ENCODE assay signal across 16 cellular contexts in genomic region chr6:491233-491632, GRCh38.
DNase-seq lines count a peak whose midpoint lies in the region; ATAC-seq and TF ChIP-seq lines count a peak whose summit lies in the region.
"Had no signal": no experiment of that assay in that cellular context is flagged by ENCODE, and none has a peak within 500 bp of the region (broad histone marks: within the 10 kb centered on the region; RNA-seq: fewer than 3 reads in every experiment).

No MANE protein-coding gene starts in this region.

- H3K4me3 ChIP-seq in astrocyte of the spinal cord (ENCODE audit: low read depth, low read length) (no peak overlapping the region), HAP-1 (no peak overlapping the region)
- H3K4me3 ChIP-seq: lung, SJCRH30, upper lobe of left lung had no signal

- no peak for ATAC-seq in GM21360 (IDR thresholded peaks at IDR 0.05; ENCODE audit: unreplicated experiment)
- ATAC-seq: WTC11 had no signal

- peaks cover 58% of the 10 kb centered on the region for H3K36me3 Mint-ChIP-seq in stimulated activated naive CD8-positive, alpha-beta T cell treated with anti-CD3 and anti-CD28 coated beads, Interleukin-15, Interleukin-2, amounts not matched to agents 100 ng/mL and 50 ng/mL, for 24 hours (ENCODE audit: low read depth)

- peaks cover 96% of the 10 kb centered on the region for H3K4me1 Mint-ChIP-seq in stimulated activated naive CD8-positive, alpha-beta T cell treated with anti-CD3 and anti-CD28 coated beads, Interleukin-15, Interleukin-2, amounts not matched to agents 100 ng/mL and 50 ng/mL, for 24 hours (ENCODE audit: low read depth)
- H3K4me1 Mint-ChIP-seq: WTC11 had no signal

- H3K27me3 ChIP-seq in HAP-1 (ENCODE audit: low read depth), result no peaks in the 10 kb centered on the region
- H3K27me3 ChIP-seq: neutrophil, SJCRH30, upper lobe of left lung had no signal

- H3K9me3 ChIP-seq in HAP-1, result no peaks in the 10 kb centered on the region
- H3K9me3 ChIP-seq: neutrophil, SJCRH30, upper lobe of left lung had no signal

- peak; percentile 75 for DNase-seq in stimulated activated CD4-positive, alpha-beta T cell treated with anti-CD3 and anti-CD28 coated beads, Interleukin-15, amount 100 ng/mL, for 24 hours
- no peak for DNase-seq in stimulated activated CD4-positive, alpha-beta T cell treated with anti-CD3 and anti-CD28 coated beads, Interleukin-12 subunit alpha, Interleukin-12 subunit beta, amount 100 ng/mL, for 4 hours
- DNase-seq in activated CD4-positive, alpha-beta T cell treated with anti-CD3 and anti-CD28 coated beads, Interleukin-2, amount 50 U/mL, for 1 hour, result peak; percentile 32
- DNase-seq in astrocyte of the spinal cord (ENCODE audit: low read depth, low spot score) (peak; percentile 17), HAP-1 (ENCODE audit: low spot score in 2 of 2) (no peak), GF-D8 (lab: John Stamatoyannopoulos, UW) (no peak)
- DNase-seq: amygdala, DMS153, NCI-H2171, SJCRH30, upper lobe of left lung had no signal

- TF ChIP-seq CTCF in astrocyte of the spinal cord (IDR thresholded peaks at IDR 0.05; ENCODE audit: low read depth, low read length), result no peak

- peak overlapping the region; percentile 79 for H3K4me3 Mint-ChIP-seq in stimulated activated naive CD8-positive, alpha-beta T cell treated with anti-CD3 and anti-CD28 coated beads, Interleukin-15, Interleukin-2, amounts not matched to agents 100 ng/mL and 50 ng/mL, for 24 hours
- H3K4me3 Mint-ChIP-seq: WTC11 had no signal

- H3K27me3 Mint-ChIP-seq in stimulated activated naive CD8-positive, alpha-beta T cell treated with anti-CD3 and anti-CD28 coated beads, Interleukin-15, Interleukin-2, amounts not matched to agents 100 ng/mL and 50 ng/mL, for 24 hours, result no peaks in the 10 kb centered on the region

- in situ Hi-C loops in astrocyte of the spinal cord (cut with HindIII; ENCODE audit: low sequenced_read_pairs), result no loop called here
- in situ Hi-C loops in HAP-1 (cut with MboI; ENCODE audit: low sequenced_read_pairs), result no loop called here

- H3K9me3 Mint-ChIP-seq in stimulated activated naive CD8-positive, alpha-beta T cell treated with anti-CD3 and anti-CD28 coated beads, Interleukin-15, Interleukin-2, amounts not matched to agents 100 ng/mL and 50 ng/mL, for 24 hours, result no peaks in the 10 kb centered on the region

- H3K36me3 ChIP-seq in HAP-1 (replicated peaks), result peaks cover 3% of the 10 kb centered on the region; the same call in 1 of the 2 replicates
- H3K36me3 ChIP-seq: SJCRH30 had no signal

- peak overlapping the region; percentile 96 for H3K27ac Mint-ChIP-seq in stimulated activated naive CD8-positive, alpha-beta T cell treated with anti-CD3 and anti-CD28 coated beads, Interleukin-15, Interleukin-2, amounts not matched to agents 100 ng/mL and 50 ng/mL, for 24 hours
- H3K27ac Mint-ChIP-seq: WTC11 had no signal

- H3K4me1 ChIP-seq in HAP-1, result no peaks in the 10 kb centered on the region
- H3K4me1 ChIP-seq: SJCRH30, upper lobe of left lung had no signal

Comparison
In these comparisons a context has a peak if more than half of its experiments do, and no peak if none do; other contexts are left out.
1. DNase-seq: peak in stimulated activated CD4-positive, alpha-beta T cell treated with anti-CD3 and anti-CD28 coated beads, Interleukin-15, amount 100 ng/mL, for 24 hours (single experiment), activated CD4-positive, alpha-beta T cell treated with anti-CD3 and anti-CD28 coated beads, Interleukin-2, amount 50 U/mL, for 1 hour (single experiment) and astrocyte of the spinal cord (single experiment); none in stimulated activated CD4-positive, alpha-beta T cell treated with anti-CD3 and anti-CD28 coated beads, Interleukin-12 subunit alpha, Interleukin-12 subunit beta, amount 100 ng/mL, for 4 hours (single experiment), HAP-1 (0 of 2) and GF-D8 (single experiment).